ENCODE assay signal across 1 cellular context in the genomic region with DNA sequence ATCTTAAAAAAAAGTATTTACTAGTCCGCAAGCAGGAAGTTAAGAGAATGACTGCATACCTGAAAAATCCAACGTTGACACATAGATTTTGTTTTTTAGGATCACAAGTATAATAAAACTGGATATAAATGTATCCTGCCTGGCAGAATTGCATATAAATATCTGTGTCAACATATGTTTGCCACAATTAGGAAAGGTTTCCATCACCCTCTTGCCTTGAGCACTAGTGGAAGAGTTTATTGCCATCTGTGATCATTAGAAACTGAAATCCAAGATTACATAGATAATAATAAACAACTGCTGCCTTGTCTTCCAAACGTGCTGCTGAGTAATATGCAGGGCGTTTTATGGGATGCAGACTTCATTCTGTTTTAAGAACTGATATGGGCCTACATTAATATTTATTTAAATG.
TF ChIP-seq lines count a peak whose summit lies in the region.

No MANE protein-coding gene starts in this region.

TF ChIP-seq in HepG2, 621 proteins besides CTCF, POLR2A, EP300 and RAD21:
- TF ChIP-seq, protein P1, sequence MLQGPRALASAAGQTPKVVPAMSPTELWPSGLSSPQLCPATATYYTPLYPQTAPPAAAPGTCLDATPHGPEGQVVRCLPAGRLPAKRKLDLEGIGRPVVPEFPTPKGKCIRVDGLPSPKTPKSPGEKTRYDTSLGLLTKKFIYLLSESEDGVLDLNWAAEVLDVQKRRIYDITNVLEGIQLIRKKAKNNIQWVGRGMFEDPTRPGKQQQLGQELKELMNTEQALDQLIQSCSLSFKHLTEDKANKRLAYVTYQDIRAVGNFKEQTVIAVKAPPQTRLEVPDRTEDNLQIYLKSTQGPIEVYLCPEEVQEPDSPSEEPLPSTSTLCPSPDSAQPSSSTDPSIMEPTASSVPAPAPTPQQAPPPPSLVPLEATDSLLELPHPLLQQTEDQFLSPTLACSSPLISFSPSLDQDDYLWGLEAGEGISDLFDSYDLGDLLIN (CRISPR knock-in tag; IDR thresholded peaks at IDR 0.05; ENCODE audit: borderline replicate concordance) = no peak
- TF ChIP-seq FIP1L1 (IDR thresholded peaks at IDR 0.05; ENCODE audit: borderline replicate concordance, insufficient read depth, low read depth, low read length) (no peak), SRSF1 (optimal IDR thresholded peaks at IDR 0.05; ENCODE audit: low read depth, low read length) (no peak), ZNF670 (CRISPR knock-in tag; IDR thresholded peaks at IDR 0.05; ENCODE audit: borderline replicate concordance) (no peak)
- TF ChIP-seq, protein P2, sequence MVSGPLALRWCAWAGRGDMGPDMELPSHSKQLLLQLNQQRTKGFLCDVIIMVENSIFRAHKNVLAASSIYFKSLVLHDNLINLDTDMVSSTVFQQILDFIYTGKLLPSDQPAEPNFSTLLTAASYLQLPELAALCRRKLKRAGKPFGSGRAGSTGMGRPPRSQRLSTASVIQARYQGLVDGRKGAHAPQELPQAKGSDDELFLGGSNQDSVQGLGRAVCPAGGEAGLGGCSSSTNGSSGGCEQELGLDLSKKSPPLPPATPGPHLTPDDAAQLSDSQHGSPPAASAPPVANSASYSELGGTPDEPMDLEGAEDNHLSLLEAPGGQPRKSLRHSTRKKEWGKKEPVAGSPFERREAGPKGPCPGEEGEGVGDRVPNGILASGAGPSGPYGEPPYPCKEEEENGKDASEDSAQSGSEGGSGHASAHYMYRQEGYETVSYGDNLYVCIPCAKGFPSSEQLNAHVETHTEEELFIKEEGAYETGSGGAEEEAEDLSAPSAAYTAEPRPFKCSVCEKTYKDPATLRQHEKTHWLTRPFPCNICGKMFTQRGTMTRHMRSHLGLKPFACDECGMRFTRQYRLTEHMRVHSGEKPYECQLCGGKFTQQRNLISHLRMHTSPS (CRISPR knock-in tag; IDR thresholded peaks at IDR 0.05; ENCODE audit: low read depth) = no peak
- TF ChIP-seq, protein P3, sequence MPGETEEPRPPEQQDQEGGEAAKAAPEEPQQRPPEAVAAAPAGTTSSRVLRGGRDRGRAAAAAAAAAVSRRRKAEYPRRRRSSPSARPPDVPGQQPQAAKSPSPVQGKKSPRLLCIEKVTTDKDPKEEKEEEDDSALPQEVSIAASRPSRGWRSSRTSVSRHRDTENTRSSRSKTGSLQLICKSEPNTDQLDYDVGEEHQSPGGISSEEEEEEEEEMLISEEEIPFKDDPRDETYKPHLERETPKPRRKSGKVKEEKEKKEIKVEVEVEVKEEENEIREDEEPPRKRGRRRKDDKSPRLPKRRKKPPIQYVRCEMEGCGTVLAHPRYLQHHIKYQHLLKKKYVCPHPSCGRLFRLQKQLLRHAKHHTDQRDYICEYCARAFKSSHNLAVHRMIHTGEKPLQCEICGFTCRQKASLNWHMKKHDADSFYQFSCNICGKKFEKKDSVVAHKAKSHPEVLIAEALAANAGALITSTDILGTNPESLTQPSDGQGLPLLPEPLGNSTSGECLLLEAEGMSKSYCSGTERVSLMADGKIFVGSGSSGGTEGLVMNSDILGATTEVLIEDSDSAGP (CRISPR knock-in tag; IDR thresholded peaks at IDR 0.05; ENCODE audit: borderline replicate concordance) = no peak
TF ChIP-seq in HepG2: peak in this region for 0.
